8 cellular contexts compared by ENCODE assay signal in genomic region chrX:73943900-73944581, GRCh38.
A peak's percentile ranks its signal among the peaks of the same experiment; 100 is the strongest.
DNase-seq lines count a peak whose midpoint lies in the region; ATAC-seq and TF ChIP-seq lines count a peak whose summit lies in the region.

No MANE protein-coding gene starts in this region.

- WGBS in liver = under 1% methylated on average over 35 of the region's 35 CpGs

- peak in 1 of 2 donors; percentile 43 for TF ChIP-seq RAD21 in liver (IDR thresholded peaks at IDR 0.05)

- H3K27me3 ChIP-seq in dorsolateral prefrontal cortex (peaks cover 0 to 5% (median 0%) of the 10 kb centered on the region in 45 donors), liver (ENCODE audit: control insufficient read depth in 4 of 4, insufficient read depth in 4 of 4, low read length in 3 of 4) (no peaks in the 10 kb centered on the region)

- TF ChIP-seq CTCF in dorsolateral prefrontal cortex (IDR thresholded peaks at IDR 0.05 in 54 of 56, conservative IDR thresholded peaks at IDR 0.05 in 2 of 56; ENCODE audit: low read depth in 1 of 56, partially characterized antibody in 56 of 56) = peak in 37 of 56 donors; percentile 10 to 59 (median 30)
- TF ChIP-seq CTCF in liver (IDR thresholded peaks at IDR 0.05; ENCODE audit: low read depth, low read length, missing input control) = no peak

- no peaks in the 10 kb centered on the region for H3K9me3 ChIP-seq in liver (ENCODE audit: control insufficient read depth in 4 of 4, low read length in 3 of 4)

- intact Hi-C loops in dorsolateral prefrontal cortex (cut with DNase I) = loop anchor here in 1 of 2 donors (10.0 kb wide), 1 partner anchor 71 kb away; no protein-coding TSS in a partner anchor

- ATAC-seq in GM19328 (IDR thresholded peaks at IDR 0.05; ENCODE audit: unreplicated experiment) (peak; percentile 99), HG03469 (IDR thresholded peaks at IDR 0.05; ENCODE audit: unreplicated experiment) (peak; percentile 97)

- H3K4me1 ChIP-seq in liver (ENCODE audit: control insufficient read depth in 4 of 4, insufficient read depth in 4 of 4, low read length in 3 of 4) = peaks cover 2 to 23% (median 19%) of the 10 kb centered on the region in 4 donors

- DNase-seq in C1 segment of cervical spinal cord (lab: John Stamatoyannopoulos, UW) = peak; percentile 24 to 91 (median 82)
- DNase-seq in NCI-H526 (lab: John Stamatoyannopoulos, UW) = peak; percentile 71 to 92
- DNase-seq in activated CD4-positive, alpha-beta T cell treated with anti-CD3 and anti-CD28 coated beads, Interleukin-2, amount 50 U/mL, for 24 hours (ENCODE audit: low read depth in 1 of 2, low spot score in 1 of 2) = peak; percentile 64 to 68
- DNase-seq in dorsolateral prefrontal cortex = peak; percentile 86 to 94 (median 92)
- DNase-seq in stimulated activated CD4-positive, alpha-beta T cell treated with anti-CD3 and anti-CD28 coated beads, Interleukin-4, amount 100 ng/mL, for 24 hours = peak; percentile 85

- H3K9ac ChIP-seq in liver (ENCODE audit: low read depth in 1 of 2, low read length in 2 of 2) = peak overlapping the region; percentile 95 to 96

- H3K4me3 ChIP-seq in dorsolateral prefrontal cortex (peak overlapping the region; percentile 47 to 97 (median 80)), liver (ENCODE audit: low read depth in 1 of 3, low read length in 3 of 3) (peak overlapping the region; percentile 46 to 100 (median 100))

- H3K36me3 ChIP-seq in liver (ENCODE audit: control insufficient read depth in 4 of 4, insufficient read depth in 3 of 4, low read depth in 1 of 4, low read length in 3 of 4) = peaks cover 0 to 7% (median 1%) of the 10 kb centered on the region in 4 donors

- peak overlapping the region in 56 of 59 donors; percentile 24 to 92 (median 83) for H3K27ac ChIP-seq in dorsolateral prefrontal cortex
- peak overlapping the region; percentile 78 to 97 for H3K27ac ChIP-seq in liver (ENCODE audit: low read depth in 1 of 2, low read length in 2 of 2)

TF ChIP-seq in liver, 16 proteins besides CTCF, POLR2A, EP300 and RAD21:
- TF ChIP-seq TAF1 (conservative IDR thresholded peaks at IDR 0.05) (peak; percentile 87), JUND (IDR thresholded peaks at IDR 0.05) (no peak), NR2F2 (IDR thresholded peaks at IDR 0.05) (no peak), RXRA (IDR thresholded peaks at IDR 0.05) (peak; percentile 40 to 81), HNF4G (IDR thresholded peaks at IDR 0.05) (peak; percentile 36), ATF3 (IDR thresholded peaks at IDR 0.05) (no peak), SP1 (IDR thresholded peaks at IDR 0.05) (peak; percentile 73), MAX (IDR thresholded peaks at IDR 0.05) (no peak), HNF4A (conservative IDR thresholded peaks at IDR 0.05) (peak; percentile 5 to 49), REST (IDR thresholded peaks at IDR 0.05) (peak; percentile 68), YY1 (IDR thresholded peaks at IDR 0.05) (peak; percentile 98), FOXA1 (IDR thresholded peaks at IDR 0.05) (no peak), EGR1 (IDR thresholded peaks at IDR 0.05; ENCODE audit: low read depth in 2 of 2) (peak; percentile 33 to 81), GABPA (IDR thresholded peaks at IDR 0.05 in 1 of 2, conservative IDR thresholded peaks at IDR 0.05 in 1 of 2) (peak; percentile 86 to 87), FOXA2 (IDR thresholded peaks at IDR 0.05) (no peak), ZBTB33 (IDR thresholded peaks at IDR 0.05) (no peak)

Comparison
In these comparisons a context has a peak if more than half of its experiments do, and no peak if none do; other contexts are left out.
1. Peak in every context shown above with its lines: DNase-seq, ATAC-seq, H3K4me3 ChIP-seq and H3K27ac ChIP-seq.